ENCODE assay signal across 8 cellular contexts in genomic region chr10:89029785-89030437, GRCh38. TPM values are rescaled to one million over a fixed set of nuclear protein-coding genes. Genes with fewer than 3 reads are reported as not detected.
DNase-seq lines count a peak whose midpoint lies in the region; ATAC-seq and TF ChIP-seq lines count a peak whose summit lies in the region.

No MANE protein-coding gene starts in this region.

- ATAC-seq in HG03354 (IDR thresholded peaks at IDR 0.05; ENCODE audit: poor library complexity, severe bottlenecking, unreplicated experiment) (peak; percentile 41), GM21390 (IDR thresholded peaks at IDR 0.05; ENCODE audit: unreplicated experiment) (no peak)

- DNase-seq in CD1c-positive myeloid dendritic cell (ENCODE audit: extremely low spot score), result peak; percentile 88
- DNase-seq in NOMO-1 treated with DMSO at 0.1 percent for 48 hours (lab: John Stamatoyannopoulos, UW; ENCODE audit: unreplicated experiment), result peak; percentile 60
- peak; percentile 42 for DNase-seq in activated CD8-positive, alpha-beta memory T cell treated with anti-CD3 and anti-CD28 coated beads, Interleukin-2, amount 50 U/mL, for 1 hour (ENCODE audit: extremely low read depth)
- DNase-seq in epithelial cell of esophagus (ENCODE audit: low read depth), result peak; percentile 80
- DNase-seq in mucosa of gallbladder (ENCODE audit: low spot score), result peak; percentile 81
- peak; percentile 54 for DNase-seq in stimulated activated CD8-positive, alpha-beta memory T cell treated with anti-CD3 and anti-CD28 coated beads, Interleukin-4, amount 100 ng/mL, for 24 hours (ENCODE audit: low read depth)

- TF ChIP-seq CTCF in epithelial cell of esophagus (IDR thresholded peaks at IDR 0.05; ENCODE audit: insufficient read depth, low read depth, low read length, missing control alignments), result peak; percentile 88

- H3K4me3 ChIP-seq in epithelial cell of esophagus (ENCODE audit: low read length), result no peak overlapping the region

RNA-seq across cellular contexts. Expression of gene FAS, which starts 39.3 kb away (rescaled TPM):
- 18.8 TPM for total RNA-seq in mucosa of gallbladder
